In the genomic region with DNA sequence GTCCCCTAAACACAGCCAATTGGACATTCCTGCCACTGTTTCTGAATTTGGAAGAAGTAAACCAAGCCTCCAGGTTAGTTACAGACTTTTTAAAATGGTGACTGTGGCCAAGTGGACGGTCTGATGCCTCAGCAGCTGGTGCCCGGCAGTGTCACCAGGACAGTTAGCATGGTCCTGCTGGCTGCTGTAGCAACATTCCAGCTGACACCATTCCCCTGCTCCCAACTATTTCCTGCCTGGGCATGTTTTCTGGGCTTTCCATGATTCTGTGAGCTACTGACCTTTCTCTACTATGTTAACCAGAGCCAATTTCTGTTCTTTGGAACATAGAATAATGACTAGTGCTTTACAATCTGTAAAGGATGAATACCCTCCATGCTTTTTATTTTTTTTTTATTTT, we compare ENCODE assay signal across 2 cellular contexts.
TF ChIP-seq lines count a peak whose summit lies in the region.

No MANE protein-coding gene starts in this region.

TF ChIP-seq in IMR-90, 13 proteins besides CTCF, POLR2A, EP300 and RAD21:
- no peak for TF ChIP-seq SMC3 (IDR thresholded peaks at IDR 0.05; ENCODE audit: low read depth, low read length)
- TF ChIP-seq RFX5 (IDR thresholded peaks at IDR 0.05; ENCODE audit: low read depth, low read length): no peak
- TF ChIP-seq, protein P1, sequence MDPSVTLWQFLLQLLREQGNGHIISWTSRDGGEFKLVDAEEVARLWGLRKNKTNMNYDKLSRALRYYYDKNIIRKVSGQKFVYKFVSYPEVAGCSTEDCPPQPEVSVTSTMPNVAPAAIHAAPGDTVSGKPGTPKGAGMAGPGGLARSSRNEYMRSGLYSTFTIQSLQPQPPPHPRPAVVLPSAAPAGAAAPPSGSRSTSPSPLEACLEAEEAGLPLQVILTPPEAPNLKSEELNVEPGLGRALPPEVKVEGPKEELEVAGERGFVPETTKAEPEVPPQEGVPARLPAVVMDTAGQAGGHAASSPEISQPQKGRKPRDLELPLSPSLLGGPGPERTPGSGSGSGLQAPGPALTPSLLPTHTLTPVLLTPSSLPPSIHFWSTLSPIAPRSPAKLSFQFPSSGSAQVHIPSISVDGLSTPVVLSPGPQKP (IDR thresholded peaks at IDR 0.05; ENCODE audit: borderline replicate concordance, low read depth, low read length): no peak
- TF ChIP-seq, protein P2, sequence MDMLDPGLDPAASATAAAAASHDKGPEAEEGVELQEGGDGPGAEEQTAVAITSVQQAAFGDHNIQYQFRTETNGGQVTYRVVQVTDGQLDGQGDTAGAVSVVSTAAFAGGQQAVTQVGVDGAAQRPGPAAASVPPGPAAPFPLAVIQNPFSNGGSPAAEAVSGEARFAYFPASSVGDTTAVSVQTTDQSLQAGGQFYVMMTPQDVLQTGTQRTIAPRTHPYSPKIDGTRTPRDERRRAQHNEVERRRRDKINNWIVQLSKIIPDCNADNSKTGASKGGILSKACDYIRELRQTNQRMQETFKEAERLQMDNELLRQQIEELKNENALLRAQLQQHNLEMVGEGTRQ (IDR thresholded peaks at IDR 0.05; ENCODE audit: low read depth, low read length): no peak
- TF ChIP-seq BHLHE40 (IDR thresholded peaks at IDR 0.05; ENCODE audit: low read depth, low read length): no peak
- no peak for TF ChIP-seq MAZ (IDR thresholded peaks at IDR 0.05; ENCODE audit: borderline replicate concordance, low read depth, low read length)
- no peak for TF ChIP-seq CEBPB (IDR thresholded peaks at IDR 0.05; ENCODE audit: low read depth, low read length)
- no peak for TF ChIP-seq MAFK (IDR thresholded peaks at IDR 0.05; ENCODE audit: low read depth, low read length)
- no peak for TF ChIP-seq CHD1 (IDR thresholded peaks at IDR 0.05; ENCODE audit: low read depth, low read length)

TF ChIP-seq in H1, 55 proteins besides CTCF, POLR2A, EP300 and RAD21:
- TF ChIP-seq SIX5 (IDR thresholded peaks at IDR 0.05; ENCODE audit: low read depth, low read length) (no peak), EZH2 (IDR thresholded peaks at IDR 0.05; ENCODE audit: low read depth, low read length, severe bottlenecking) (no peak), FOSL1 (IDR thresholded peaks at IDR 0.05; ENCODE audit: insufficient read depth, low read depth, low read length) (no peak), TBP (IDR thresholded peaks at IDR 0.05; ENCODE audit: low read depth, low read length) (no peak), TEAD4 (IDR thresholded peaks at IDR 0.05; ENCODE audit: low read depth, low read length) (no peak), JUND (IDR thresholded peaks at IDR 0.05; ENCODE audit: low read length) (no peak), POLR2AphosphoS5 (IDR thresholded peaks at IDR 0.05; ENCODE audit: low read depth, low read length) (no peak), GABPA (IDR thresholded peaks at IDR 0.05; ENCODE audit: borderline replicate concordance, insufficient read depth, low read length) (no peak), KDM1A (IDR thresholded peaks at IDR 0.05; ENCODE audit: borderline replicate concordance, low read length) (no peak), YY1 (IDR thresholded peaks at IDR 0.05; ENCODE audit: low read depth, low read length) (no peak), NRF1 (IDR thresholded peaks at IDR 0.05; ENCODE audit: low read depth, low read length) (no peak), HDAC6 (IDR thresholded peaks at IDR 0.05; ENCODE audit: low read depth, low read length) (no peak), CBX5 (IDR thresholded peaks at IDR 0.05; ENCODE audit: low read depth, low read length) (no peak)
- TF ChIP-seq, protein P2 (IDR thresholded peaks at IDR 0.05; ENCODE audit: low read length): no peak
